22 cellular contexts compared by ENCODE assay signal in the genomic region with DNA sequence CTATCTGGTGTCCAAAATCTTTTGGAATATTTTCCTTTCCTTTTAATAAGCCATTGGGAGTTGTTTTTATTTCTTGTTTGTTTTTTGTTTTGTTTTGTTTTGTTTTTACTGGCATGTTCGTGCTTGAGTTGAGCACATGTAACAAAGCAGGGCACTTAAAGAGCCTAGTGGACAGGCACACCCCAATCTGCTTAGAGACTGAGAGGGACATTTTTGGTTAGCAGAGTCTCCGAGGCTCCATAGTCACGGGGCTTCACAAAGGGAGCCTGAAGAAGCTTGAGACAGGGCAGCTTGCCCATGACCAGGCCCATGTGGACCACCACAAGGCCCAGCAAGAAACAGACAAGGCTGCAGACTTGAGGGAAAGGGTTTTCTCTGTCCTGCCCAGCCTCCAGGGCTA.
"Had no signal": no experiment of that assay in that cellular context is flagged by ENCODE, and none has a peak within 500 bp of the region (broad histone marks: within the 10 kb centered on the region; RNA-seq: fewer than 3 reads in every experiment).

No MANE protein-coding gene starts in this region.

- H3K4me1 ChIP-seq: body of pancreas, heart right ventricle, lower lobe of right lung, prostate gland, tibial artery had no signal

- DNase-seq: activated CD4-positive, alpha-beta T cell treated with anti-CD3 and anti-CD28 coated beads for 36 hours; activated CD4-positive, alpha-beta T cell treated with anti-CD3 and anti-CD28 coated beads, Interleukin-2, amount 50 U/mL, for 48 hours; activated effector memory CD4-positive, alpha-beta T cell treated with anti-CD3 and anti-CD28 coated beads, Interleukin-2, amount 50 U/mL, for 16 hours; activated naive CD4-positive, alpha-beta T cell treated with anti-CD3 and anti-CD28 coated beads, Interleukin-2, amount 10 ng/mL, durations not matched to agents 7 days and 5 days; activated T-cell treated with anti-CD3 and anti-CD28 coated beads for 4 hours; body of pancreas; cortex of kidney; endodermal cell; heart right ventricle; kidney; lower lobe of right lung; natural killer cell; ovary; stimulated activated CD4-positive, alpha-beta T cell treated with anti-CD3 and anti-CD28 coated beads, Interleukin-12 subunit alpha, Interleukin-12 subunit beta, amount 100 ng/mL, for 4 hours; stimulated activated CD4-positive, alpha-beta T cell treated with anti-CD3 and anti-CD28 coated beads, Interleukin-4, amount 100 ng/mL, for 4 hours; stimulated activated naive CD8-positive, alpha-beta T cell treated with anti-CD3 and anti-CD28 coated beads, Interleukin-15, Interleukin-2, amounts not matched to agents 100 U/mL and 50 U/mL, for 24 hours; substantia nigra; T1000; tibial artery had no signal

- H3K27ac ChIP-seq: body of pancreas, cardiac muscle cell, epithelial cell of prostate, heart right ventricle, lower lobe of right lung, ovary, prostate gland, tibial artery had no signal

- H3K27me3 ChIP-seq: body of pancreas, cardiac muscle cell, ovary, tibial artery had no signal

- H3K36me3 ChIP-seq: cardiac muscle cell, heart right ventricle, lower lobe of right lung, ovary, prostate gland, tibial artery had no signal

- H3K4me3 ChIP-seq: body of pancreas, cardiac muscle cell, heart right ventricle, lower lobe of right lung, ovary, prostate gland, tibial artery had no signal

- H3K9me3 ChIP-seq: body of pancreas, heart right ventricle, lower lobe of right lung, ovary, prostate gland, tibial artery had no signal
